In genomic region chr2:39120771-39121522, GRCh38 we compare ENCODE assay signal across 8 cellular contexts. TPM values are rescaled to one million over a fixed set of nuclear protein-coding genes. Genes with fewer than 3 reads are reported as not detected.
A peak's percentile ranks its signal among the peaks of the same experiment; 100 is the strongest.
DNase-seq lines count a peak whose midpoint lies in the region; ATAC-seq and TF ChIP-seq lines count a peak whose summit lies in the region.

TSS of gene SOS1 (minus strand) at chr2:39121051. CDS start at chr2:39120422, 629 bp downstream.

- H3K36me3 Mint-ChIP-seq in activated CD4-positive, alpha-beta T cell treated with anti-CD3 and anti-CD28 coated beads, Interleukin-2, amount 10 ng/mL, durations not matched to agents 7 days and 5 days (ENCODE audit: low read depth), result peaks cover 54% of the 10 kb centered on the region

- peaks cover 54% of the 10 kb centered on the region for H3K4me1 Mint-ChIP-seq in activated CD4-positive, alpha-beta T cell treated with anti-CD3 and anti-CD28 coated beads, Interleukin-2, amount 10 ng/mL, durations not matched to agents 7 days and 5 days

- no peaks in the 10 kb centered on the region for H3K9me3 Mint-ChIP-seq in activated CD4-positive, alpha-beta T cell treated with anti-CD3 and anti-CD28 coated beads, Interleukin-2, amount 10 ng/mL, durations not matched to agents 7 days and 5 days

- ATAC-seq in GM19372 (IDR thresholded peaks at IDR 0.05; ENCODE audit: low read depth, unreplicated experiment), result peak; percentile 42
- ATAC-seq in HG03521 (IDR thresholded peaks at IDR 0.05; ENCODE audit: unreplicated experiment), result peak; percentile 40
- peak; percentile 74 for ATAC-seq in left colon

- POLR2A ChIA-PET in activated CD4-positive, alpha-beta T cell treated with anti-CD3 and anti-CD28 coated beads, Interleukin-2, amount 10 ng/mL, durations not matched to agents 7 days and 5 days (lab: Charles Lee), result interaction anchor here (0.5 to 1.5 kb wide), 6 partner anchors 56 to 370 kb away, joined by 3 to 8 read pairs (median 5); partner anchors contain the start of gene SRSF7

- peak within 1 kb of the TSS; percentile 85 for H3K4me3 ChIP-seq in coronary artery

- peak within 1 kb of the TSS; percentile 97 for H3K27ac Mint-ChIP-seq in activated CD4-positive, alpha-beta T cell treated with anti-CD3 and anti-CD28 coated beads, Interleukin-2, amount 10 ng/mL, durations not matched to agents 7 days and 5 days

- H3K27me3 Mint-ChIP-seq in activated CD4-positive, alpha-beta T cell treated with anti-CD3 and anti-CD28 coated beads, Interleukin-2, amount 10 ng/mL, durations not matched to agents 7 days and 5 days, result no peaks in the 10 kb centered on the region

- TF ChIP-seq CTCF in coronary artery (IDR thresholded peaks at IDR 0.05), result no peak

- intact Hi-C loops in left colon (cut with DNase I, micrococcal nuclease), result no loop called here

- peak within 1 kb of the TSS; percentile 95 for H3K4me3 Mint-ChIP-seq in activated CD4-positive, alpha-beta T cell treated with anti-CD3 and anti-CD28 coated beads, Interleukin-2, amount 10 ng/mL, durations not matched to agents 7 days and 5 days

- CTCF ChIA-PET in activated CD4-positive, alpha-beta T cell treated with anti-CD3 and anti-CD28 coated beads, Interleukin-2, amount 10 ng/mL, durations not matched to agents 7 days and 5 days (lab: Charles Lee), result interaction anchor here (0.7 to 4.5 kb wide), 12 partner anchors 8 to 414 kb away, joined by 3 to 49 read pairs (median 3); no protein-coding TSS in a partner anchor

- DNase-seq in C1 segment of cervical spinal cord (lab: John Stamatoyannopoulos, UW) (peak; percentile 42 to 92 (median 87)), NCI-H69 (lab: John Stamatoyannopoulos, UW) (peak; percentile 92), coronary artery (ENCODE audit: low spot score) (peak; percentile 95), left colon (peak; percentile 95 to 98)
- peak; percentile 96 for DNase-seq in activated CD4-positive, alpha-beta T cell treated with anti-CD3 and anti-CD28 coated beads, Interleukin-2, amount 10 ng/mL, durations not matched to agents 7 days and 5 days
- DNase-seq in stimulated activated CD4-positive, alpha-beta T cell treated with anti-CD3 and anti-CD28 coated beads, Interleukin-1b, Interleukin-23, amount 100 ng/mL, for 48 hours, result peak; percentile 94

- peak within 1 kb of the TSS; percentile 92 to 99 for H3K27ac ChIP-seq in coronary artery

RNA-seq across cellular contexts. Expression of gene SOS1, which starts in this region (rescaled TPM):
- 100 to 1,000 TPM; 204 to 209 TPM for total RNA-seq in activated CD4-positive, alpha-beta T cell treated with anti-CD3 and anti-CD28 coated beads, Interleukin-2, amount 10 ng/mL, durations not matched to agents 7 days and 5 days
- total RNA-seq in left colon, result 10 to 100 TPM; 30.0 to 31.2 TPM

Comparison
In these comparisons a context has a peak if more than half of its experiments do, and no peak if none do; other contexts are left out.
1. Peak in every context shown above with its lines: DNase-seq, ATAC-seq, H3K4me3 ChIP-seq and H3K27ac ChIP-seq.
2. RNA of gene SOS1 (total RNA-seq): 204 to 209 TPM in activated CD4-positive, alpha-beta T cell treated with anti-CD3 and anti-CD28 coated beads, Interleukin-2, amount 10 ng/mL, durations not matched to agents 7 days and 5 days; 30.0 to 31.2 TPM in left colon; every median in the first group is over 4 times any median in the second.